23 cellular contexts compared by ENCODE assay signal in genomic region chr11:78555592-78555991, GRCh38.
"Had no signal": no experiment of that assay in that cellular context is flagged by ENCODE, and none has a peak within 500 bp of the region (broad histone marks: within the 10 kb centered on the region; RNA-seq: fewer than 3 reads in every experiment).

No MANE protein-coding gene starts in this region.

- DNase-seq: dorsolateral prefrontal cortex; effector CD4-positive, alpha-beta T cell; head of caudate nucleus; mesenchymal stem cell; midbrain; naive thymus-derived CD8-positive, alpha-beta T cell; nephron progenitor cell; nucleus accumbens; stimulated activated CD4-positive, alpha-beta T cell treated with anti-CD3 and anti-CD28 coated beads, Interleukin-12 subunit alpha, Interleukin-12 subunit beta, amount 100 ng/mL, for 4 hours; stimulated activated CD4-positive, alpha-beta T cell treated with anti-CD3 and anti-CD28 coated beads, Interleukin-1b, Interleukin-23, amount 100 ng/mL, for 48 hours; stimulated activated CD4-positive, alpha-beta T cell treated with anti-CD3 and anti-CD28 coated beads, Interleukin-4, amount 100 ng/mL, for 1 hour; stimulated activated CD8-positive, alpha-beta memory T cell treated with anti-CD3 and anti-CD28 coated beads, Interleukin-4, amount 100 ng/mL, for 48 hours; stimulated activated naive CD8-positive, alpha-beta T cell treated with anti-CD3 and anti-CD28 coated beads, Interleukin-15, amount 100 ng/mL, for 72 hours; transverse colon; upper lobe of right lung; uterus had no signal

- H3K27me3 Mint-ChIP-seq: naive thymus-derived CD8-positive, alpha-beta T cell; stimulated activated naive CD8-positive, alpha-beta T cell treated with anti-CD3 and anti-CD28 coated beads, Interleukin-15, amount 100 ng/mL, for 72 hours had no signal

- H3K4me3 Mint-ChIP-seq: naive thymus-derived CD8-positive, alpha-beta T cell; nephron progenitor cell; stimulated activated naive CD8-positive, alpha-beta T cell treated with anti-CD3 and anti-CD28 coated beads, Interleukin-15, amount 100 ng/mL, for 72 hours had no signal

- H3K4me3 ChIP-seq: dorsolateral prefrontal cortex, lung, prostate gland, right atrium auricular region, smooth muscle cell, suprapubic skin, transverse colon, upper lobe of right lung, uterus had no signal

- H3K4me1 ChIP-seq: prostate gland, uterus had no signal

- H3K9me3 Mint-ChIP-seq: naive thymus-derived CD8-positive, alpha-beta T cell; nephron progenitor cell had no signal

- H3K27ac ChIP-seq: dorsolateral prefrontal cortex, prostate gland, right atrium auricular region, suprapubic skin, transverse colon, upper lobe of right lung, uterus had no signal

- H3K27ac Mint-ChIP-seq: nephron progenitor cell had no signal

- ATAC-seq: left lobe of liver; naive thymus-derived CD8-positive, alpha-beta T cell; sciatic nerve; stimulated activated naive CD8-positive, alpha-beta T cell treated with anti-CD3 and anti-CD28 coated beads, Interleukin-15, amount 100 ng/mL, for 72 hours; upper lobe of right lung had no signal

- H3K36me3 ChIP-seq: prostate gland, right atrium auricular region, suprapubic skin, transverse colon, upper lobe of right lung, uterus had no signal

- H3K9me3 ChIP-seq: prostate gland, right atrium auricular region, suprapubic skin, transverse colon, upper lobe of right lung, uterus had no signal

- H3K27me3 ChIP-seq: dorsolateral prefrontal cortex, right atrium auricular region, suprapubic skin, transverse colon, upper lobe of right lung, uterus had no signal
